ENCODE assay signal across 12 cellular contexts in the genomic region with DNA sequence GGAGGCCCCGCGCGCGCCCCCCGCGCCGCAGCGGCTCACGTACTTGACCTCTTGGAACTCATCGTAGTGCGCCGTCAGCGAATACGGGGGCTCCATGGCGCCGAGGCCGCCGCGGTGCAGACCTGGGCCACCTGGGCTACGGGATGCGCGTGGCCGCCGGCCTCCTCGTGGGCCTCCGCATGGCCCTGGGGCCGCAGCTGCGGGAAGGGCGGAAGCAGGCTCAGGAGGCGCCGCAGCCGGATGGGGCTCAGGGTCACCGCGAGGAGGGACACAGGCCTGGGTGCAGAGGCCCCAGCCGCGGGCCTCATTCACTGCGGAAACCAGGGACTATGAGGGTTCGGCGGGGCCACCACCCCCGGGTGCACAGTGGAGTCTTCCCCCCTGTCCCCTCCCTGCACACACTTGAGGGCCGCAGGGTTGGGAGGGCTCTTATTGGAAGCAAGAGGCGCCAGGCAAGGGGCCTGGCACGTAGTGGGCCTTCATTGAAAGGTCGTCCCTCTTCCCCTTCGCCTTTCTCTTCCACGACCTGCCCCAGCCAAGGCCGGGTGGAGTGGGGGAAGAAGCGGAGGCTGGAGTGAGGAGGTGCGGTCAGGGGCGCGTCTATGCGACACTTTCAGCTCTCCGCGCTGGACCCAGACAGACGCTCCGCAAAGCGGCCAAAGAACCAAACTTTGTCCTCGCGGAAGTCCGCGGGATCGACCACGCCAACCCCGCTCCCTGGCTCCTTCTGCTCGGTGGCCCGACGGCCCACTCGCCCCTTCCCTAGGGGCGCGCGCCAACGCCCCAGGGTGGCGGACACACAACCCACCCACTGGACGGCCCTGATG. TPM values are rescaled to one million over a fixed set of nuclear protein-coding genes. Genes with fewer than 3 reads are reported as not detected.
DNase-seq lines count a peak whose midpoint lies in the region; ATAC-seq lines count a peak whose summit lies in the region.
"Had no signal": no experiment of that assay in that cellular context is flagged by ENCODE, and none has a peak within 500 bp of the region (broad histone marks: within the 10 kb centered on the region; RNA-seq: fewer than 3 reads in every experiment).

No MANE protein-coding gene starts in this region.

- H3K36me3 ChIP-seq in HUES48 (ENCODE audit: control insufficient read depth, insufficient read depth, low read length), result no peaks in the 10 kb centered on the region
- no peaks in the 10 kb centered on the region; the same call in 1 of the 2 replicates for H3K36me3 ChIP-seq in iPS DF 6.9 (ENCODE audit: control insufficient read depth, insufficient read depth, low read length)
- H3K36me3 ChIP-seq in rectal smooth muscle tissue (ENCODE audit: control insufficient read depth, insufficient read depth, low read length), result no peaks in the 10 kb centered on the region

- no peaks in the 10 kb centered on the region for H3K9me3 ChIP-seq in HUES48 (ENCODE audit: control insufficient read depth, insufficient read depth, low read length)
- no peaks in the 10 kb centered on the region for H3K9me3 ChIP-seq in iPS DF 6.9 (ENCODE audit: control insufficient read depth, insufficient read depth, low read length)

- no peak for ATAC-seq in GM18870 (IDR thresholded peaks at IDR 0.05; ENCODE audit: unreplicated experiment)

- H3K9ac ChIP-seq in HUES48 (ENCODE audit: low read depth, low read length) (no peak overlapping the region), rectal smooth muscle tissue (ENCODE audit: low read length) (no peak overlapping the region)

- H3K27me3 ChIP-seq in HUES48 (ENCODE audit: control insufficient read depth, insufficient read depth, low read length) (peaks cover 73% of the 10 kb centered on the region), iPS DF 6.9 (ENCODE audit: control insufficient read depth, insufficient read depth, low read length) (peaks cover 35% of the 10 kb centered on the region), rectal smooth muscle tissue (ENCODE audit: control insufficient read depth, insufficient read depth, low read length) (peaks cover 19% of the 10 kb centered on the region)

- H3K27ac ChIP-seq in HUES48 (ENCODE audit: low read depth, low read length), result no peak overlapping the region
- no peak overlapping the region for H3K27ac ChIP-seq in iPS DF 6.9 (ENCODE audit: low read length)
- no peak overlapping the region for H3K27ac ChIP-seq in rectal smooth muscle tissue (ENCODE audit: low read depth, low read length)

- H3K4me3 ChIP-seq in HUES48 (ENCODE audit: low read depth, low read length) (peak overlapping the region; percentile 58), iPS DF 6.9 (ENCODE audit: low read length) (peak overlapping the region; percentile 39; the same call in 1 of the 2 replicates), rectal smooth muscle tissue (ENCODE audit: low read length) (peak overlapping the region; percentile 15)

- H3K4me1 ChIP-seq in HUES48 (ENCODE audit: control insufficient read depth, insufficient read depth, low read length) (peaks cover 21% of the 10 kb centered on the region), iPS DF 6.9 (ENCODE audit: control insufficient read depth, insufficient read depth, low read length) (peaks cover 6% of the 10 kb centered on the region), rectal smooth muscle tissue (ENCODE audit: control insufficient read depth, insufficient read depth, low read length) (no peaks in the 10 kb centered on the region)

- WGBS in iPS DF 6.9 (ENCODE audit: insufficient coverage, insufficient read length), result no CpG with 5 or more reads among the region's 74 CpGs

- peak in 2 of 3 experiments; percentile 43 to 45 for DNase-seq in NCI-H1417 (lab: John Stamatoyannopoulos, UW)
- no peak for DNase-seq in NCI-H1417 treated with DMSO at 0.1 percent for 48 hours (lab: John Stamatoyannopoulos, UW)
- no peak for DNase-seq in iPS DF 6.9 (ENCODE audit: low read depth, low spot score)
- DNase-seq in NCI-H2171 treated with DMSO at 0.1 percent for 48 hours (lab: John Stamatoyannopoulos, UW), result no peak
- DNase-seq in dermis blood vessel endothelial cell, result no peak
- DNase-seq: effector CD4-positive, alpha-beta T cell; NCI-H1105 treated with DMSO at 0.1 percent for 48 hours had no signal

RNA-seq across cellular contexts. Expression of a gene that starts 0.9 kb away (rescaled TPM):
- total RNA-seq in dermis blood vessel endothelial cell, result not detected in 2 replicates
- total RNA-seq: mononuclear cell had no signal

RNA-seq across cellular contexts. Expression of a gene that starts 30.8 kb away (rescaled TPM):
- not detected in 2 replicates for total RNA-seq in dermis blood vessel endothelial cell
- total RNA-seq: activated CD8-positive, alpha-beta memory T cell treated with anti-CD3 and anti-CD28 coated beads for 36 hours; mononuclear cell had no signal

RNA-seq across cellular contexts. Expression of a gene that starts 33.4 kb away (rescaled TPM):
- total RNA-seq in dermis blood vessel endothelial cell, result not detected in 2 replicates
- total RNA-seq: activated CD8-positive, alpha-beta memory T cell treated with anti-CD3 and anti-CD28 coated beads for 36 hours; mononuclear cell had no signal

RNA-seq across cellular contexts. Expression of a gene that starts 39.2 kb away (rescaled TPM):
- not detected in 2 replicates for total RNA-seq in dermis blood vessel endothelial cell
- total RNA-seq: activated CD8-positive, alpha-beta memory T cell treated with anti-CD3 and anti-CD28 coated beads for 36 hours; mononuclear cell had no signal

RNA-seq across cellular contexts. Expression of a gene that starts 52.7 kb away (rescaled TPM):
- not detected in 2 replicates for total RNA-seq in dermis blood vessel endothelial cell
- total RNA-seq: activated CD8-positive, alpha-beta memory T cell treated with anti-CD3 and anti-CD28 coated beads for 36 hours; mononuclear cell had no signal

Comparison
In these comparisons a context has a peak if more than half of its experiments do, and no peak if none do; other contexts are left out.
1. DNase-seq: peak in NCI-H1417 (2 of 3); none in NCI-H1417 treated with DMSO at 0.1 percent for 48 hours (single experiment), iPS DF 6.9 (single experiment), NCI-H2171 treated with DMSO at 0.1 percent for 48 hours (single experiment) and dermis blood vessel endothelial cell (single experiment).
2. Peak in every context shown above with its lines, with median percentiles within 50 percentile points of each other: H3K4me3 ChIP-seq.